Comparison of ENCODE assay signal across 1 cellular context in genomic region chr2:27288610-27289009, GRCh38.
TF ChIP-seq lines count a peak whose summit lies in the region.

No MANE protein-coding gene starts in this region.

TF ChIP-seq in endothelial cell of umbilical vein, 7 proteins besides CTCF, POLR2A, EP300 and RAD21 (continued from another document):
- TF ChIP-seq MAX (IDR thresholded peaks at IDR 0.05; ENCODE audit: insufficient read depth, insufficient read length) (no peak), FOS (IDR thresholded peaks at IDR 0.05; ENCODE audit: borderline replicate concordance, insufficient read depth, low read length) (peak; percentile 48), JUN (IDR thresholded peaks at IDR 0.05; ENCODE audit: borderline replicate concordance, insufficient read depth, insufficient read length, low read depth) (peak; percentile 90), GATA2 (IDR thresholded peaks at IDR 0.05; ENCODE audit: insufficient read depth, insufficient read length, low read depth, low read length) (peak; percentile 73), POLR2AphosphoS5 (IDR thresholded peaks at IDR 0.05; ENCODE audit: insufficient read depth, low read depth, low read length) (peak; percentile 46), MYC (IDR thresholded peaks at IDR 0.05; ENCODE audit: low read depth, low read length) (no peak)
TF ChIP-seq in endothelial cell of umbilical vein: peak in this region for 4.
